15 cellular contexts compared by ENCODE assay signal in genomic region chr3:123732447-123732846, GRCh38.
A peak's percentile ranks its signal among the peaks of the same experiment; 100 is the strongest.
DNase-seq lines count a peak whose midpoint lies in the region; ATAC-seq and TF ChIP-seq lines count a peak whose summit lies in the region.
"Had no signal": no experiment of that assay in that cellular context is flagged by ENCODE, and none has a peak within 500 bp of the region (broad histone marks: within the 10 kb centered on the region; RNA-seq: fewer than 3 reads in every experiment).

No MANE protein-coding gene starts in this region.

- H3K27me3 ChIP-seq in PC-3 (ENCODE audit: low read length) (no peaks in the 10 kb centered on the region), fibroblast of lung (ENCODE audit: control insufficient read depth, insufficient read depth, low read length) (no peaks in the 10 kb centered on the region)

- H3K9me3 Mint-ChIP-seq in activated naive CD4-positive, alpha-beta T cell treated with anti-CD3 and anti-CD28 coated beads for 36 hours: no peaks in the 10 kb centered on the region
- no peaks in the 10 kb centered on the region for H3K9me3 Mint-ChIP-seq in activated naive CD4-positive, alpha-beta T cell treated with anti-CD3 and anti-CD28 coated beads, Interleukin-2, amount 10 ng/mL, durations not matched to agents 7 days and 5 days

- ATAC-seq in PC-3 (peak; percentile 91), HG02885 (IDR thresholded peaks at IDR 0.05; ENCODE audit: poor library complexity, unreplicated experiment) (no peak), T-helper 17 cell (no peak)
- peak; percentile 59 for ATAC-seq in stimulated activated naive CD8-positive, alpha-beta T cell treated with anti-CD3 and anti-CD28 coated beads, Interleukin-15, Interleukin-2, amounts not matched to agents 100 U/mL and 50 U/mL, for 24 hours
- ATAC-seq: K562, right cardiac atrium had no signal

- no peaks in the 10 kb centered on the region for H3K79me2 ChIP-seq in PC-3 (ENCODE audit: low read length)
- no peaks in the 10 kb centered on the region for H3K79me2 ChIP-seq in fibroblast of lung (ENCODE audit: control insufficient read depth, insufficient read depth, low read length)

- no peaks in the 10 kb centered on the region for H3K9me2 ChIP-seq in PC-3 (replicated peaks; ENCODE audit: low read length)

- H4K20me1 ChIP-seq in PC-3 (ENCODE audit: low read length) (no peaks in the 10 kb centered on the region), fibroblast of lung (ENCODE audit: control insufficient read depth, extremely low read depth, insufficient read depth, low read length) (no peaks in the 10 kb centered on the region)

- no peaks in the 10 kb centered on the region for H3K9me3 ChIP-seq in PC-3 (ENCODE audit: low read length)
- no peaks in the 10 kb centered on the region for H3K9me3 ChIP-seq in fibroblast of lung (ENCODE audit: control insufficient read depth, insufficient read depth, low read depth, low read length)
- H3K9me3 ChIP-seq in T-helper 17 cell (ENCODE audit: control insufficient read depth, low read length, poor library complexity, severe bottlenecking): no peaks in the 10 kb centered on the region

- POLR2A ChIA-PET in PC-3 (lab: Charles Lee; ENCODE audit: unreplicated experiment): no interaction called here

- TF ChIP-seq CTCF in PC-3 (conservative IDR thresholded peaks at IDR 0.05; ENCODE audit: low read depth, low read length) (no peak), fibroblast of lung (conservative IDR thresholded peaks at IDR 0.05 in 1 of 2, IDR thresholded peaks at IDR 0.05 in 1 of 2; ENCODE audit: low read depth in 1 of 2, low read length in 2 of 2) (no peak)

- DNase-seq in activated naive CD4-positive, alpha-beta T cell treated with anti-CD3 and anti-CD28 coated beads for 36 hours: peak; percentile 14
- no peak for DNase-seq in activated naive CD4-positive, alpha-beta T cell treated with anti-CD3 and anti-CD28 coated beads, Interleukin-2, amount 10 ng/mL, durations not matched to agents 7 days and 5 days
- DNase-seq in PC-3 (peak; percentile 99), fibroblast of lung (ENCODE audit: low read depth in 2 of 2) (peak; percentile 90 to 93), NCI-H1694 treated with DMSO at 0.1 percent for 48 hours (lab: John Stamatoyannopoulos, UW) (no peak), T-helper 17 cell (no peak)
- no peak for DNase-seq in stimulated activated naive CD8-positive, alpha-beta T cell treated with anti-CD3 and anti-CD28 coated beads, Interleukin-15, Interleukin-2, amounts not matched to agents 100 U/mL and 50 U/mL, for 24 hours
- DNase-seq: activated CD4-positive, CD25-positive, alpha-beta regulatory T cell; GF-D8; hippocampal formation; midbrain; right cardiac atrium; Right ventricle myocardium superior had no signal

- H3K4me1 ChIP-seq in PC-3 (ENCODE audit: insufficient read depth, low read length) (peaks cover 47% of the 10 kb centered on the region), fibroblast of lung (ENCODE audit: control insufficient read depth, extremely low read depth, insufficient read depth, low read length) (peaks cover 36% of the 10 kb centered on the region)

- intact Hi-C loops in activated naive CD4-positive, alpha-beta T cell treated with anti-CD3 and anti-CD28 coated beads for 36 hours (cut with micrococcal nuclease): no loop called here
- intact Hi-C loops in PC-3 (cut with micrococcal nuclease): loop anchor here (2.0 to 5.0 kb wide), 6 partner anchors 50 to 250 kb away; partner anchors contain the start of genes CCDC14 and MYLK

- H3K36me3 ChIP-seq in PC-3 (ENCODE audit: low read depth, low read length): no peaks in the 10 kb centered on the region
- peaks cover 16% of the 10 kb centered on the region for H3K36me3 ChIP-seq in fibroblast of lung (ENCODE audit: control insufficient read depth, insufficient read depth, low read length)

- no peaks in the 10 kb centered on the region for H3F3A ChIP-seq in PC-3 (ENCODE audit: low read length, unreplicated experiment)

- H3K4me1 Mint-ChIP-seq in activated naive CD4-positive, alpha-beta T cell treated with anti-CD3 and anti-CD28 coated beads for 36 hours (ENCODE audit: low read depth): no peaks in the 10 kb centered on the region
- H3K4me1 Mint-ChIP-seq in activated naive CD4-positive, alpha-beta T cell treated with anti-CD3 and anti-CD28 coated beads, Interleukin-2, amount 10 ng/mL, durations not matched to agents 7 days and 5 days: no peaks in the 10 kb centered on the region
- H3K4me1 Mint-ChIP-seq in T-helper 17 cell: no peaks in the 10 kb centered on the region

- H3K36me3 Mint-ChIP-seq in activated naive CD4-positive, alpha-beta T cell treated with anti-CD3 and anti-CD28 coated beads for 36 hours (ENCODE audit: low read depth): no peaks in the 10 kb centered on the region
- H3K36me3 Mint-ChIP-seq in activated naive CD4-positive, alpha-beta T cell treated with anti-CD3 and anti-CD28 coated beads, Interleukin-2, amount 10 ng/mL, durations not matched to agents 7 days and 5 days: no peaks in the 10 kb centered on the region
- no peaks in the 10 kb centered on the region for H3K36me3 Mint-ChIP-seq in T-helper 17 cell (ENCODE audit: low read depth)

- H3K4me3 ChIP-seq in PC-3 (ENCODE audit: low read length): no peak overlapping the region
- H3K4me3 ChIP-seq in fibroblast of lung (replicated peaks in 1 of 4; ENCODE audit: control extremely low read depth in 1 of 4, insufficient read depth in 1 of 4, low read depth in 3 of 4, low read length in 4 of 4): no peak overlapping the region
- H3K4me3 ChIP-seq: K562 had no signal

- H3K27ac ChIP-seq in PC-3 (ENCODE audit: low read length): peak overlapping the region; percentile 92
- peak overlapping the region; percentile 70 for H3K27ac ChIP-seq in fibroblast of lung (ENCODE audit: insufficient read depth, low read length)

- no peak overlapping the region for H3K27ac Mint-ChIP-seq in activated naive CD4-positive, alpha-beta T cell treated with anti-CD3 and anti-CD28 coated beads for 36 hours
- no peak overlapping the region for H3K27ac Mint-ChIP-seq in activated naive CD4-positive, alpha-beta T cell treated with anti-CD3 and anti-CD28 coated beads, Interleukin-2, amount 10 ng/mL, durations not matched to agents 7 days and 5 days
- H3K27ac Mint-ChIP-seq in T-helper 17 cell: no peak overlapping the region

- H3K4me3 Mint-ChIP-seq in activated naive CD4-positive, alpha-beta T cell treated with anti-CD3 and anti-CD28 coated beads for 36 hours: no peak overlapping the region
- H3K4me3 Mint-ChIP-seq in activated naive CD4-positive, alpha-beta T cell treated with anti-CD3 and anti-CD28 coated beads, Interleukin-2, amount 10 ng/mL, durations not matched to agents 7 days and 5 days: no peak overlapping the region
- H3K4me3 Mint-ChIP-seq in T-helper 17 cell: no peak overlapping the region

- peaks cover 7% of the 10 kb centered on the region for H3K27me3 Mint-ChIP-seq in activated naive CD4-positive, alpha-beta T cell treated with anti-CD3 and anti-CD28 coated beads for 36 hours (ENCODE audit: low read depth)
- peaks cover 20% of the 10 kb centered on the region for H3K27me3 Mint-ChIP-seq in activated naive CD4-positive, alpha-beta T cell treated with anti-CD3 and anti-CD28 coated beads, Interleukin-2, amount 10 ng/mL, durations not matched to agents 7 days and 5 days
- H3K27me3 Mint-ChIP-seq in T-helper 17 cell: peaks cover 50% of the 10 kb centered on the region

- peak overlapping the region; percentile 65; the same call in 1 of the 2 replicates for H3K9ac ChIP-seq in PC-3 (ENCODE audit: low read length)
- no peak overlapping the region for H3K9ac ChIP-seq in fibroblast of lung (ENCODE audit: insufficient read depth, low read length)

- CTCF ChIA-PET in activated naive CD4-positive, alpha-beta T cell treated with anti-CD3 and anti-CD28 coated beads for 36 hours (lab: Charles Lee): no interaction called here
- CTCF ChIA-PET in activated naive CD4-positive, alpha-beta T cell treated with anti-CD3 and anti-CD28 coated beads, Interleukin-2, amount 10 ng/mL, durations not matched to agents 7 days and 5 days (lab: Charles Lee): interaction anchor here (1.5 kb wide), 1 partner anchor 90 kb away, joined by 5 read pairs; no protein-coding TSS in a partner anchor
- CTCF ChIA-PET in PC-3 (lab: Charles Lee): interaction anchor here (1.6 kb wide), 1 partner anchor 9 kb away, joined by 11 read pairs; no protein-coding TSS in a partner anchor

- H2AFZ ChIP-seq in PC-3 (ENCODE audit: low read length): no peak overlapping the region
- H2AFZ ChIP-seq in fibroblast of lung (ENCODE audit: low read length): no peak overlapping the region

- H3K4me2 ChIP-seq in PC-3 (ENCODE audit: low read length): peak overlapping the region; percentile 79
- no peak overlapping the region for H3K4me2 ChIP-seq in fibroblast of lung (ENCODE audit: extremely low read depth, insufficient read depth, low read length)

- no TSS peak for BruUV-seq in PC-3 (replicated peaks; lab: Mats Ljungman, UMichigan)

Comparison
In these comparisons a context has a peak if more than half of its experiments do, and no peak if none do; other contexts are left out.
1. DNase-seq: peak in activated naive CD4-positive, alpha-beta T cell treated with anti-CD3 and anti-CD28 coated beads for 36 hours (single experiment), PC-3 (single experiment) and fibroblast of lung (2 of 2); none in activated naive CD4-positive, alpha-beta T cell treated with anti-CD3 and anti-CD28 coated beads, Interleukin-2, amount 10 ng/mL, durations not matched to agents 7 days and 5 days (single experiment), stimulated activated naive CD8-positive, alpha-beta T cell treated with anti-CD3 and anti-CD28 coated beads, Interleukin-15, Interleukin-2, amounts not matched to agents 100 U/mL and 50 U/mL, for 24 hours (single experiment), NCI-H1694 treated with DMSO at 0.1 percent for 48 hours (single experiment) and T-helper 17 cell (0 of 3).
2. ATAC-seq: peak in PC-3 (single experiment) and stimulated activated naive CD8-positive, alpha-beta T cell treated with anti-CD3 and anti-CD28 coated beads, Interleukin-15, Interleukin-2, amounts not matched to agents 100 U/mL and 50 U/mL, for 24 hours (single experiment); none in HG02885 (single experiment) and T-helper 17 cell (single experiment).